In genomic region chr1:83999316-83999819, GRCh38 we compare ENCODE assay signal across 8 cellular contexts. TPM values are rescaled to one million over a fixed set of nuclear protein-coding genes. Genes with fewer than 3 reads are reported as not detected.
DNase-seq lines count a peak whose midpoint lies in the region; ATAC-seq and TF ChIP-seq lines count a peak whose summit lies in the region.

No MANE protein-coding gene starts in this region.

- peaks cover 4% of the 10 kb centered on the region for H3K4me1 Mint-ChIP-seq in activated T-helper 17 cell treated with anti-CD3 and anti-CD28 coated beads, Interleukin-2, amount 50 U/mL, for 72 hours
- peaks cover 47% of the 10 kb centered on the region for H3K4me1 Mint-ChIP-seq in nephron

- H3K27me3 Mint-ChIP-seq in activated T-helper 17 cell treated with anti-CD3 and anti-CD28 coated beads, Interleukin-2, amount 50 U/mL, for 72 hours: peaks cover 56% of the 10 kb centered on the region
- peaks cover 18% of the 10 kb centered on the region for H3K27me3 Mint-ChIP-seq in nephron (ENCODE audit: low read depth)

- DNase-seq in DMS 273 treated with DMSO at 0.1 percent for 48 hours (lab: John Stamatoyannopoulos, UW) (peak; percentile 66), NCI-H345 treated with DMSO at 0.1 percent for 48 hours (lab: John Stamatoyannopoulos, UW; ENCODE audit: unreplicated experiment) (peak; percentile 75), foreskin melanocyte (peak; percentile 74)
- no peak for DNase-seq in central memory CD4-positive, alpha-beta T cell

- TF ChIP-seq CTCF in nephron (IDR thresholded peaks at IDR 0.05; ENCODE audit: unreplicated experiment in 3 of 3): no peak

- no peaks in the 10 kb centered on the region for H3K36me3 Mint-ChIP-seq in activated T-helper 17 cell treated with anti-CD3 and anti-CD28 coated beads, Interleukin-2, amount 50 U/mL, for 72 hours (ENCODE audit: low read depth)
- H3K36me3 Mint-ChIP-seq in nephron (ENCODE audit: low read depth): no peaks in the 10 kb centered on the region

- H3K4me3 Mint-ChIP-seq in activated T-helper 17 cell treated with anti-CD3 and anti-CD28 coated beads, Interleukin-2, amount 50 U/mL, for 72 hours: peak overlapping the region; percentile 85
- peak overlapping the region; percentile 86 to 92 (median 89) for H3K4me3 Mint-ChIP-seq in nephron

- no peaks in the 10 kb centered on the region for H3K9me3 Mint-ChIP-seq in activated T-helper 17 cell treated with anti-CD3 and anti-CD28 coated beads, Interleukin-2, amount 50 U/mL, for 72 hours
- H3K9me3 Mint-ChIP-seq in nephron: no peaks in the 10 kb centered on the region

- ATAC-seq in GM19372 (IDR thresholded peaks at IDR 0.05; ENCODE audit: low read depth, unreplicated experiment): peak; percentile 76
- ATAC-seq in HG03432 (IDR thresholded peaks at IDR 0.05; ENCODE audit: unreplicated experiment): peak; percentile 87
- ATAC-seq in activated T-helper 17 cell treated with anti-CD3 and anti-CD28 coated beads, Interleukin-2, amount 50 U/mL, for 72 hours (replicated peaks): peak; percentile 90

- peak overlapping the region; percentile 67 for H3K27ac Mint-ChIP-seq in activated T-helper 17 cell treated with anti-CD3 and anti-CD28 coated beads, Interleukin-2, amount 50 U/mL, for 72 hours
- peak overlapping the region; percentile 79 to 87 (median 85) for H3K27ac Mint-ChIP-seq in nephron

RNA-seq across cellular contexts. Expression of gene TTLL7, which starts 0.4 kb away (rescaled TPM):
- total RNA-seq in activated T-helper 17 cell treated with anti-CD3 and anti-CD28 coated beads, Interleukin-2, amount 50 U/mL, for 72 hours: 1 to 10 TPM; 2.7 to 6.3 TPM
